ENCODE assay signal across 8 cellular contexts in genomic region chr3:128075516-128076464, GRCh38. TPM values are rescaled to one million over a fixed set of nuclear protein-coding genes. Genes with fewer than 3 reads are reported as not detected.
DNase-seq lines count a peak whose midpoint lies in the region; ATAC-seq and TF ChIP-seq lines count a peak whose summit lies in the region.

No MANE protein-coding gene starts in this region.

- H3K27me3 ChIP-seq in Karpas-422 (ENCODE audit: low read length) (no peaks in the 10 kb centered on the region), mammary epithelial cell (ENCODE audit: insufficient read depth, low read length) (no peaks in the 10 kb centered on the region)

- intact Hi-C loops in mammary epithelial cell (cut with micrococcal nuclease), result loop anchor here (1.0 kb wide), 2 partner anchors 58 to 509 kb away; no protein-coding TSS in a partner anchor

- peaks cover 12% of the 10 kb centered on the region for H3K4me1 Mint-ChIP-seq in WTC11

- H4K20me1 ChIP-seq in Karpas-422 (ENCODE audit: insufficient read depth, low read depth, low read length) (peaks cover 19% of the 10 kb centered on the region), mammary epithelial cell (ENCODE audit: insufficient read depth, low read length) (no peaks in the 10 kb centered on the region)

- H3K4me2 ChIP-seq in Karpas-422 (ENCODE audit: low read depth, low read length, poor library complexity, severe bottlenecking), result no peak overlapping the region
- H3K4me2 ChIP-seq in mammary epithelial cell (ENCODE audit: insufficient read depth, low read depth, low read length), result peak overlapping the region; percentile 75

- ATAC-seq in GM19397 (IDR thresholded peaks at IDR 0.05; ENCODE audit: unreplicated experiment) (peak; percentile 52), WTC11 (peak; percentile 79), GM19324 (IDR thresholded peaks at IDR 0.05; ENCODE audit: low FRiP score, unreplicated experiment) (no peak)

- TF ChIP-seq CTCF in WTC11 (IDR thresholded peaks at IDR 0.05) (peak; percentile 94), mammary epithelial cell (conservative IDR thresholded peaks at IDR 0.05 in 1 of 2, IDR thresholded peaks at IDR 0.05 in 1 of 2; ENCODE audit: extremely low read depth in 1 of 2, insufficient read depth in 1 of 2, low read depth in 1 of 2, low read length in 2 of 2) (peak; percentile 80 to 90)

- in situ Hi-C loops in mammary epithelial cell (cut with MboI; ENCODE audit: low sequenced_read_pairs in 2 of 2), result no loop called here

- H3K36me3 Mint-ChIP-seq in WTC11, result peaks cover 19% of the 10 kb centered on the region

- WGBS in mammary epithelial cell (ENCODE audit: low coverage, missing lambda C conversion rate), result 30% methylated on average over 40 of the region's 78 CpGs

- no peak overlapping the region for H3K9ac ChIP-seq in Karpas-422 (ENCODE audit: low read length)
- no peak overlapping the region for H3K9ac ChIP-seq in mammary epithelial cell (ENCODE audit: insufficient read depth, low read length)

- POLR2A ChIA-PET in WTC11 (lab: Charles Lee), result no interaction called here

- H3K36me3 ChIP-seq in Karpas-422 (ENCODE audit: insufficient read depth, low read length), result peaks cover 22% of the 10 kb centered on the region
- peaks cover 12% of the 10 kb centered on the region for H3K36me3 ChIP-seq in mammary epithelial cell (ENCODE audit: insufficient read depth, low read length)

- no peaks in the 10 kb centered on the region for H3K9me2 ChIP-seq in Karpas-422 (replicated peaks; ENCODE audit: insufficient read depth, low read length)

- no peak overlapping the region for H2AFZ ChIP-seq in Karpas-422 (ENCODE audit: low read length)
- H2AFZ ChIP-seq in mammary epithelial cell (ENCODE audit: low read depth, low read length), result peak overlapping the region; percentile 43

- peak overlapping the region; percentile 91 for H3K27ac Mint-ChIP-seq in WTC11

- H3K27ac ChIP-seq in Karpas-422 (ENCODE audit: low read length) (no peak overlapping the region), mammary epithelial cell (ENCODE audit: insufficient read depth, low read depth, low read length) (no peak overlapping the region), skin epidermis (peak overlapping the region in 15 of 21 experiments; percentile 6 to 81 (median 44))

- no peaks in the 10 kb centered on the region for H3K4me1 ChIP-seq in Karpas-422 (ENCODE audit: low read length)
- H3K4me1 ChIP-seq in mammary epithelial cell (ENCODE audit: insufficient read depth, low read length), result peaks cover 43% of the 10 kb centered on the region

- dilution Hi-C loops in mammary epithelial cell (cut with HindIII; ENCODE audit: low sequenced_read_pairs), result no loop called here

- H3K9me3 Mint-ChIP-seq in WTC11, result no peaks in the 10 kb centered on the region

- H3K4me3 ChIP-seq in Karpas-422 (ENCODE audit: low read length), result no peak overlapping the region
- peak overlapping the region in 2 of 3 experiments; percentile 17 to 49 for H3K4me3 ChIP-seq in mammary epithelial cell (replicated peaks in 1 of 3; ENCODE audit: insufficient read depth in 1 of 3, low read depth in 2 of 3, low read length in 3 of 3)
- peak overlapping the region; percentile 22 to 48 (median 45) for H3K4me3 ChIP-seq in skin epidermis

- BruUV-seq in mammary epithelial cell (replicated peaks; lab: Mats Ljungman, UMichigan), result no TSS peak

- peak; percentile 95 for DNase-seq in AG20443 (ENCODE audit: low spot score)
- DNase-seq in Karpas-422, result peak; percentile 88
- peak; percentile 91 for DNase-seq in WTC11 (ENCODE audit: low spot score)
- peak; percentile 70 for DNase-seq in mammary epithelial cell
- DNase-seq in iPS-NIHi11 (ENCODE audit: low spot score), result peak; percentile 93

- H3K79me2 ChIP-seq in Karpas-422 (ENCODE audit: low read length) (peaks cover 15% of the 10 kb centered on the region), mammary epithelial cell (ENCODE audit: insufficient read depth, low read length) (peaks cover 26% of the 10 kb centered on the region)

- CTCF ChIA-PET in WTC11 (lab: Charles Lee) (interaction anchor here (0.6 to 4.7 kb wide), 14 partner anchors 11 to 1851 kb away, joined by 3 to 34 read pairs (median 4); partner anchors contain the start of gene RUVBL1), mammary epithelial cell (lab: Charles Lee; ENCODE audit: low non-redundant PET) (no interaction called here)

- H3K27me3 Mint-ChIP-seq in WTC11 (ENCODE audit: low read depth), result no peaks in the 10 kb centered on the region; the same call in 1 of the 2 replicates

- peak overlapping the region; percentile 77 for H3K4me3 Mint-ChIP-seq in WTC11

- H3K9me3 ChIP-seq in Karpas-422 (ENCODE audit: low read length) (no peaks in the 10 kb centered on the region), mammary epithelial cell (replicated peaks; ENCODE audit: insufficient read depth, low read length) (no peaks in the 10 kb centered on the region)

TF ChIP-seq in WTC11, 78 proteins besides CTCF, POLR2A, EP300 and RAD21 (continues in another document):
- TF ChIP-seq, protein P1, sequence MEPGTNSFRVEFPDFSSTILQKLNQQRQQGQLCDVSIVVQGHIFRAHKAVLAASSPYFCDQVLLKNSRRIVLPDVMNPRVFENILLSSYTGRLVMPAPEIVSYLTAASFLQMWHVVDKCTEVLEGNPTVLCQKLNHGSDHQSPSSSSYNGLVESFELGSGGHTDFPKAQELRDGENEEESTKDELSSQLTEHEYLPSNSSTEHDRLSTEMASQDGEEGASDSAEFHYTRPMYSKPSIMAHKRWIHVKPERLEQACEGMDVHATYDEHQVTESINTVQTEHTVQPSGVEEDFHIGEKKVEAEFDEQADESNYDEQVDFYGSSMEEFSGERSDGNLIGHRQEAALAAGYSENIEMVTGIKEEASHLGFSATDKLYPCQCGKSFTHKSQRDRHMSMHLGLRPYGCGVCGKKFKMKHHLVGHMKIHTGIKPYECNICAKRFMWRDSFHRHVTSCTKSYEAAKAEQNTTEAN (CRISPR knock-in tag; IDR thresholded peaks at IDR 0.05), result peak; percentile 55; the same call in 1 of the 2 replicates
- TF ChIP-seq EMX1 (CRISPR knock-in tag; IDR thresholded peaks at IDR 0.05), result no peak
- no peak for TF ChIP-seq AFF4 (CRISPR knock-in tag; IDR thresholded peaks at IDR 0.05; ENCODE audit: borderline replicate concordance)
- TF ChIP-seq IRF1 (CRISPR knock-in tag; IDR thresholded peaks at IDR 0.05), result no peak
- TF ChIP-seq E2F5 (CRISPR knock-in tag; IDR thresholded peaks at IDR 0.05), result peak; percentile 39; the same call in 1 of the 2 replicates
- TF ChIP-seq ZNF416 (CRISPR knock-in tag; IDR thresholded peaks at IDR 0.05), result peak; percentile 3; the same call in 1 of the 2 replicates
- 0 out of 2 replicates have a peak, but pooled peaks have one; percentile 46 for TF ChIP-seq TEAD1 (CRISPR knock-in tag; IDR thresholded peaks at IDR 0.05)

RNA-seq across cellular contexts. Expression of gene SEC61A1, which starts 23.6 kb away (rescaled TPM):
- 85.3 and 86.3 TPM in 2 replicates for total RNA-seq in Karpas-422 (2014; rRNA removed; shearing (Covaris generic); ENCODE audit: low replicate concordance)
- total RNA-seq in WTC11 (2021), result 119 to 152 TPM (median 120 TPM) in 3 replicates
- total RNA-seq in mammary epithelial cell, result 100 to 1,000 TPM; 291 to 353 TPM
- polyA plus RNA-seq in mammary epithelial cell, result 230 TPM
- 378 TPM for polyA minus RNA-seq in mammary epithelial cell

RNA-seq across cellular contexts. Expression of gene RUVBL1, which starts 47.8 kb away (rescaled TPM):
- total RNA-seq in Karpas-422 (2014; rRNA removed; shearing (Covaris generic); ENCODE audit: low replicate concordance), result 110 and 128 TPM in 2 replicates
- total RNA-seq in WTC11 (2021), result 116 to 121 TPM (median 118 TPM) in 3 replicates
- total RNA-seq in mammary epithelial cell, result 10 to 100 TPM; 53.7 to 78.8 TPM
- 106 TPM for polyA plus RNA-seq in mammary epithelial cell
- 84.5 TPM for polyA minus RNA-seq in mammary epithelial cell

Comparison
In these comparisons a context has a peak if more than half of its experiments do, and no peak if none do; other contexts are left out.
1. H3K27ac ChIP-seq: peak in skin epidermis (15 of 21); none in Karpas-422 (single experiment) and mammary epithelial cell (single experiment).
2. Peak in every context shown above with its lines, with median percentiles within 50 percentile points of each other: DNase-seq.